In the genomic region with DNA sequence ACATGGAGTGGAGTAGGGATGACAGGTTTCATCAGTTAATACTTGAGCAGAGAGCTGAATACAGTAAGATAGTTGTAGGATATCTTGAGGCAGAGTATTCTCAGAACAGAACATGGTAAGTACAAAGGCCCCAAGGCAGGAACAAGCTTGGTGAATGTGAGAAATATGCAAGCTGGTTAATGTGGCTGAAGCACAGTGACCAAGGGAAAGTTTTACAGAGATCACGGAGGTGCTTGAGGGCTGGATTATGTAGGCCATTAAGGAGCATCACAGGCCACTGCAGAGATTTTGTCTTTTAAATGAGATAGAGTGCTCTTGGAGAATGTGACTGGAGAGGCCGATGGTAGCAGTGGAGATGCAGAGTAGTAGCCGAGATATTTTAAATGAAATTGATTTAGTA, we compare ENCODE assay signal across 10 cellular contexts. TPM values are rescaled to one million over a fixed set of nuclear protein-coding genes. Genes with fewer than 3 reads are reported as not detected.
DNase-seq lines count a peak whose midpoint lies in the region; ATAC-seq and TF ChIP-seq lines count a peak whose summit lies in the region.
"Had no signal": no experiment of that assay in that cellular context is flagged by ENCODE, and none has a peak within 500 bp of the region (broad histone marks: within the 10 kb centered on the region; RNA-seq: fewer than 3 reads in every experiment).

No MANE protein-coding gene starts in this region.

- WGBS in stomach, 5 donors = 59 to 73% (median 63%) methylated on average over 3 of the region's 3 CpGs

- H3K4me2 ChIP-seq in SU-DHL-6 (ENCODE audit: low read depth, low read length, poor library complexity, severe bottlenecking) = peak overlapping the region; percentile 97

- no peak overlapping the region for H2AFZ ChIP-seq in SU-DHL-6 (ENCODE audit: low read depth, low read length, severe bottlenecking)

- peaks cover 56% of the 10 kb centered on the region for H3K4me1 Mint-ChIP-seq in activated T-cell treated with anti-CD3 and anti-CD28 coated beads, Interleukin-2, amount 50 U/mL, for 4 hours (ENCODE audit: low read depth)

- TF ChIP-seq CTCF in SU-DHL-6 (IDR thresholded peaks at IDR 0.05; ENCODE audit: insufficient read depth, low read length, poor library complexity, severe bottlenecking) = no peak
- TF ChIP-seq CTCF in stomach (IDR thresholded peaks at IDR 0.05) = no peak

- no peaks in the 10 kb centered on the region for H3K27me3 Mint-ChIP-seq in activated T-cell treated with anti-CD3 and anti-CD28 coated beads, Interleukin-2, amount 50 U/mL, for 4 hours (ENCODE audit: low read depth)

- DNase-seq in activated T-cell treated with anti-CD3 and anti-CD28 coated beads, Interleukin-2, amount 50 U/mL, for 4 hours = no peak
- DNase-seq in activated T-cell treated with anti-CD3 and anti-CD28 coated beads for 4 hours (no peak), iPS DF 19.7 (ENCODE audit: low read depth, low spot score) (peak; percentile 78), stomach (no peak), NCI-H1436 (lab: John Stamatoyannopoulos, UW) (no peak)
- DNase-seq: NCI-H2107 had no signal

- no peak for TF ChIP-seq EP300 in stomach (IDR thresholded peaks at IDR 0.05)

- H3F3A ChIP-seq in SU-DHL-6 (ENCODE audit: insufficient read depth) = peaks cover 59% of the 10 kb centered on the region

- no peaks in the 10 kb centered on the region for H3K27me3 ChIP-seq in SU-DHL-6 (ENCODE audit: low read length)
- H3K27me3 ChIP-seq in stomach = no peaks in the 10 kb centered on the region

- H3K4me3 Mint-ChIP-seq in activated T-cell treated with anti-CD3 and anti-CD28 coated beads, Interleukin-2, amount 50 U/mL, for 4 hours = peak overlapping the region; percentile 61

- peaks cover 64% of the 10 kb centered on the region for H3K79me2 ChIP-seq in SU-DHL-6 (ENCODE audit: insufficient read depth, low read length)

- H3K9ac ChIP-seq in SU-DHL-6 (ENCODE audit: low read length) = peak overlapping the region; percentile 86

- ATAC-seq in activated T-cell treated with anti-CD3 and anti-CD28 coated beads, Interleukin-2, amount 50 U/mL, for 4 hours = no peak
- ATAC-seq in GM18870 (IDR thresholded peaks at IDR 0.05; ENCODE audit: unreplicated experiment) (no peak), GM21447 (IDR thresholded peaks at IDR 0.05; ENCODE audit: unreplicated experiment) (no peak)
- ATAC-seq: right cardiac atrium had no signal

- H3K4me3 ChIP-seq in SU-DHL-6 (ENCODE audit: insufficient read depth, low read length, poor library complexity, severe bottlenecking) = peak overlapping the region; percentile 83
- peak overlapping the region in 1 of 4 donors; percentile 3 for H3K4me3 ChIP-seq in stomach

- H3K9me3 ChIP-seq in SU-DHL-6 (ENCODE audit: insufficient read depth, low read length) = no peaks in the 10 kb centered on the region
- H3K9me3 ChIP-seq in stomach = no peaks in the 10 kb centered on the region

- peaks cover 11% of the 10 kb centered on the region for H3K36me3 Mint-ChIP-seq in activated T-cell treated with anti-CD3 and anti-CD28 coated beads, Interleukin-2, amount 50 U/mL, for 4 hours (ENCODE audit: insufficient read depth)

- H3K9me3 Mint-ChIP-seq in activated T-cell treated with anti-CD3 and anti-CD28 coated beads, Interleukin-2, amount 50 U/mL, for 4 hours = no peaks in the 10 kb centered on the region

- intact Hi-C loops in stomach (cut with DNase I; ENCODE audit: low total_unique reads) = no loop called here

- H3K4me1 ChIP-seq in stomach = peaks cover 38 to 67% (median 47%) of the 10 kb centered on the region in 4 donors

- no peaks in the 10 kb centered on the region for H4K20me1 ChIP-seq in SU-DHL-6 (ENCODE audit: low read depth, low read length)

- H3K9me2 ChIP-seq in SU-DHL-6 (replicated peaks; ENCODE audit: insufficient read depth, low read length) = no peaks in the 10 kb centered on the region

- H3K36me3 ChIP-seq in SU-DHL-6 (ENCODE audit: low read length) (no peaks in the 10 kb centered on the region), stomach (peaks cover 0 to 4% (median 0%) of the 10 kb centered on the region in 4 donors)

- TF ChIP-seq POLR2A in stomach (IDR thresholded peaks at IDR 0.05) = no peak

- H3K27ac ChIP-seq in SU-DHL-6 (ENCODE audit: low read depth, low read length) (peak overlapping the region; percentile 96), stomach (peak overlapping the region in 3 of 5 donors; percentile 88 to 91 (median 88))

RNA-seq across cellular contexts. Expression of a gene that starts 54.0 kb away (rescaled TPM):
- 10 to 100 TPM; 15.7 to 18.9 (median 17.9) TPM for total RNA-seq in activated T-cell treated with anti-CD3 and anti-CD28 coated beads, Interleukin-2, amount 50 U/mL, for 4 hours
- 10 to 100 TPM in 4 of 5 donors, 1 to 10 TPM in 1; 2.9 to 48.4 (median 13.8) TPM for total RNA-seq in stomach
- polyA plus RNA-seq in stomach = 10 to 100 TPM; 31.0 to 48.7 (median 32.9) TPM
